In genomic region chr2:204364860-204365530, GRCh38 we compare ENCODE assay signal across 17 cellular contexts.
DNase-seq lines count a peak whose midpoint lies in the region; ATAC-seq and TF ChIP-seq lines count a peak whose summit lies in the region.
"Had no signal": no experiment of that assay in that cellular context is flagged by ENCODE, and none has a peak within 500 bp of the region (broad histone marks: within the 10 kb centered on the region; RNA-seq: fewer than 3 reads in every experiment).

No MANE protein-coding gene starts in this region.

- no peak overlapping the region for H2BK120ac ChIP-seq in mesendoderm (ENCODE audit: low read depth, low read length)

- ATAC-seq in GM23338 (no peak), GM19324 (IDR thresholded peaks at IDR 0.05; ENCODE audit: low FRiP score, unreplicated experiment) (no peak)
- ATAC-seq: HepG2 had no signal

- H3K56ac ChIP-seq in mesendoderm (ENCODE audit: low read length) = no peak overlapping the region

- H3K4me1 Mint-ChIP-seq in GM23338 = peaks cover 6% of the 10 kb centered on the region
- H3K4me1 Mint-ChIP-seq: CD4-positive, CD25-positive, alpha-beta regulatory T cell had no signal

- no peak overlapping the region for H3K4me3 Mint-ChIP-seq in GM23338
- H3K4me3 Mint-ChIP-seq: CD4-positive, CD25-positive, alpha-beta regulatory T cell; HFFc6 had no signal

- no peak overlapping the region for H3K18ac ChIP-seq in mesendoderm (ENCODE audit: low read length)

- no peak overlapping the region for H3K4ac ChIP-seq in mesendoderm (ENCODE audit: low read depth, low read length)

- no peaks in the 10 kb centered on the region for H3K79me2 ChIP-seq in GM23338 (replicated peaks; ENCODE audit: insufficient read depth)
- H3K79me2 ChIP-seq in mesendoderm (ENCODE audit: control insufficient read depth, insufficient read depth, low read length) = no peaks in the 10 kb centered on the region

- H3K79me1 ChIP-seq in mesendoderm (ENCODE audit: low read length) = no peaks in the 10 kb centered on the region

- no peaks in the 10 kb centered on the region; the same call in 1 of the 2 replicates for H3K9me3 ChIP-seq in SJCRH30 (replicated peaks)
- H3K9me3 ChIP-seq: BLaER1 treated with 17β-estradiol and CSF1 and Interleukin-3, amounts not matched to agents 10 nM and 100 nM had no signal

- H3K36me3 ChIP-seq in GM23338 (ENCODE audit: insufficient read depth) (no peaks in the 10 kb centered on the region), SJCRH30 (no peaks in the 10 kb centered on the region; the same call in 1 of the 2 replicates), mesendoderm (ENCODE audit: control insufficient read depth, insufficient read depth, low read length) (no peaks in the 10 kb centered on the region)
- H3K36me3 ChIP-seq: BLaER1 treated with 17β-estradiol and CSF1 and Interleukin-3, amounts not matched to agents 10 nM and 100 nM had no signal

- no peak overlapping the region for H3K9ac ChIP-seq in mesendoderm (ENCODE audit: low read length)
- H3K9ac ChIP-seq: BLaER1 treated with 17β-estradiol and CSF1 and Interleukin-3, amounts not matched to agents 10 nM and 100 nM had no signal

- peak overlapping the region; percentile 72; the same call in 1 of the 2 replicates for H2AFZ ChIP-seq in GM23338

- no peaks in the 10 kb centered on the region for H3K9me2 ChIP-seq in GM23338 (ENCODE audit: insufficient read depth)

- H2BK15ac ChIP-seq in mesendoderm (replicated peaks; ENCODE audit: low read depth) = no peak overlapping the region

- DNase-seq in GM23338 (ENCODE audit: low spot score) = no peak
- peak; percentile 23 to 54 for DNase-seq in SJCRH30
- peak; percentile 55 for DNase-seq in mesendoderm
- peak; percentile 94 for DNase-seq in retinal pigment epithelial cell (ENCODE audit: low read depth)
- no peak for DNase-seq in OCI-M2 (lab: John Stamatoyannopoulos, UW; ENCODE audit: unreplicated experiment)
- no peak for DNase-seq in NCI-H1436 treated with DMSO at 0.1 percent for 48 hours (lab: John Stamatoyannopoulos, UW)
- DNase-seq: ACHN; Calu3; CD4-positive, CD25-positive, alpha-beta regulatory T cell; DMS153; DMS79 treated with DMSO at 0.1 percent for 48 hours; EL; HCEC 1CT; HFFc6 had no signal

- no peaks in the 10 kb centered on the region for H4K20me1 ChIP-seq in GM23338 (replicated peaks; ENCODE audit: insufficient read depth)
- H4K20me1 ChIP-seq: BLaER1 treated with 17β-estradiol and CSF1 and Interleukin-3, amounts not matched to agents 10 nM and 100 nM had no signal

- peaks cover 4% of the 10 kb centered on the region for H3K27me3 Mint-ChIP-seq in GM23338 (ENCODE audit: insufficient read depth, low read depth, poor library complexity)

- no peak overlapping the region for H2BK5ac ChIP-seq in mesendoderm (ENCODE audit: low read length)

- H4K8ac ChIP-seq in mesendoderm (ENCODE audit: low read depth, low read length) = no peak overlapping the region

- H3K4me3 ChIP-seq in GM23338 = no peak overlapping the region
- H3K4me3 ChIP-seq in SJCRH30 = no peak overlapping the region
- H3K4me3 ChIP-seq in mesendoderm (ENCODE audit: low read length) = no peak overlapping the region
- H3K4me3 ChIP-seq in retinal pigment epithelial cell (ENCODE audit: low read length) = no peak overlapping the region
- H3K4me3 ChIP-seq: BLaER1 treated with 17β-estradiol and CSF1 and Interleukin-3, amounts not matched to agents 10 nM and 100 nM had no signal

- no peak for TF ChIP-seq CTCF in GM23338 (conservative IDR thresholded peaks at IDR 0.05; ENCODE audit: low read depth in 2 of 2)
- TF ChIP-seq CTCF in retinal pigment epithelial cell (conservative IDR thresholded peaks at IDR 0.05; ENCODE audit: low read depth, low read length) = no peak

- H3K4me2 ChIP-seq in GM23338 (no peak overlapping the region), mesendoderm (ENCODE audit: low read length) (no peak overlapping the region)
- H3K4me2 ChIP-seq: BLaER1 treated with 17β-estradiol and CSF1 and Interleukin-3, amounts not matched to agents 10 nM and 100 nM had no signal

- H3K27ac ChIP-seq in GM23338 (ENCODE audit: low read depth) = no peak overlapping the region
- H3K27ac ChIP-seq in SJCRH30 = peak overlapping the region; percentile 54
- H3K27ac ChIP-seq in mesendoderm (ENCODE audit: low read depth, low read length) = no peak overlapping the region
- H3K27ac ChIP-seq: BLaER1 treated with 17β-estradiol and CSF1 and Interleukin-3, amounts not matched to agents 10 nM and 100 nM had no signal

- H3F3A ChIP-seq in GM23338 (replicated peaks; ENCODE audit: low read depth) = no peaks in the 10 kb centered on the region

- H3K36me3 Mint-ChIP-seq in GM23338 (ENCODE audit: low read depth) = no peaks in the 10 kb centered on the region
- H3K36me3 Mint-ChIP-seq: CD4-positive, CD25-positive, alpha-beta regulatory T cell had no signal

- no peak overlapping the region for H2AK5ac ChIP-seq in mesendoderm (ENCODE audit: low read length)

- WGBS in mesendoderm (ENCODE audit: extremely low coverage, insufficient coverage, low lambda C conversion rate) = no CpG with 5 or more reads among the region's 6 CpGs

- no peak overlapping the region for H3K27ac Mint-ChIP-seq in GM23338
- H3K27ac Mint-ChIP-seq: CD4-positive, CD25-positive, alpha-beta regulatory T cell; HFFc6 had no signal

- H3K4me1 ChIP-seq in GM23338 (ENCODE audit: insufficient read depth) (0 out of 2 replicates have a peak, but pooled peaks cover 5% of the 10 kb centered on the region), SJCRH30 (peaks cover 25% of the 10 kb centered on the region), mesendoderm (ENCODE audit: control insufficient read depth, low read depth, low read length) (peaks cover 2% of the 10 kb centered on the region)

- no peak overlapping the region for H4K5ac ChIP-seq in mesendoderm (ENCODE audit: low read length)

- H3K27me3 ChIP-seq in GM23338 (ENCODE audit: insufficient read depth) (no peaks in the 10 kb centered on the region), SJCRH30 (no peaks in the 10 kb centered on the region), mesendoderm (ENCODE audit: insufficient read depth, low read length, poor library complexity) (no peaks in the 10 kb centered on the region)
- H3K27me3 ChIP-seq: BLaER1 treated with 17β-estradiol and CSF1 and Interleukin-3, amounts not matched to agents 10 nM and 100 nM had no signal

- H3K9me3 Mint-ChIP-seq in GM23338 = no peaks in the 10 kb centered on the region
- H3K9me3 Mint-ChIP-seq: CD4-positive, CD25-positive, alpha-beta regulatory T cell; HFFc6 had no signal

- H3K23ac ChIP-seq in mesendoderm (ENCODE audit: low read length) = no peak overlapping the region

TF ChIP-seq in GM23338, 12 proteins besides CTCF, POLR2A, EP300 and RAD21 (continues in another document):
- TF ChIP-seq ETS1 (IDR thresholded peaks at IDR 0.05) (no peak), JUNB (IDR thresholded peaks at IDR 0.05; ENCODE audit: unreplicated experiment) (no peak), EZH2 (IDR thresholded peaks at IDR 0.05; ENCODE audit: low read depth, unreplicated experiment) (no peak), ZNF114 (CRISPR knock-in tag; IDR thresholded peaks at IDR 0.05) (no peak), NANOG (IDR thresholded peaks at IDR 0.05; ENCODE audit: borderline replicate concordance) (no peak), STAT1 (IDR thresholded peaks at IDR 0.05; ENCODE audit: unreplicated experiment) (no peak), POLR2AphosphoS5 (IDR thresholded peaks at IDR 0.05; ENCODE audit: low read depth) (no peak), EZH2phosphoT487 (IDR thresholded peaks at IDR 0.05; ENCODE audit: unreplicated experiment) (no peak), CREB1 (CRISPR knock-in tag; IDR thresholded peaks at IDR 0.05; ENCODE audit: low read depth) (no peak), ZNF331 (CRISPR knock-in tag; IDR thresholded peaks at IDR 0.05; ENCODE audit: low read depth) (no peak)

Comparison
In these comparisons a context has a peak if more than half of its experiments do, and no peak if none do; other contexts are left out.
1. DNase-seq: peak in SJCRH30 (2 of 2), mesendoderm (single experiment) and retinal pigment epithelial cell (single experiment); none in GM23338 (single experiment), OCI-M2 (single experiment) and NCI-H1436 treated with DMSO at 0.1 percent for 48 hours (single experiment).